Comparison of ENCODE assay signal across 24 cellular contexts in genomic region chr20:4516851-4517250, GRCh38.
"Had no signal": no experiment of that assay in that cellular context is flagged by ENCODE, and none has a peak within 500 bp of the region (broad histone marks: within the 10 kb centered on the region; RNA-seq: fewer than 3 reads in every experiment).

No MANE protein-coding gene starts in this region.

- H3K9me3 ChIP-seq: adrenal gland had no signal

- H3K36me3 ChIP-seq: adrenal gland had no signal

- H3K4me2 ChIP-seq: KMS-11, PC-9 had no signal

- DNase-seq: activated CD4-positive, alpha-beta T cell treated with anti-CD3 and anti-CD28 coated beads for 48 hours; activated CD4-positive, alpha-beta T cell treated with anti-CD3 and anti-CD28 coated beads, Interleukin-2, amount 50 U/mL, for 4 hours; activated CD4-positive, CD25-positive, alpha-beta regulatory T cell treated with anti-CD3 and anti-CD28 coated beads, Interleukin-2, amount 50 U/mL, for 72 hours; activated CD8-positive, alpha-beta memory T cell treated with anti-CD3 and anti-CD28 coated beads, Interleukin-2, amount 50 U/mL, for 48 hours; activated CD8-positive, alpha-beta T cell treated with anti-CD3 and anti-CD28 coated beads, Interleukin-2, amount 10 ng/mL, durations not matched to agents 7 days and 5 days; activated naive CD4-positive, alpha-beta T cell treated with anti-CD3 and anti-CD28 coated beads, Interleukin-2, amount 50 U/mL, for 16 hours; activated naive CD8-positive, alpha-beta T cell treated with anti-CD3 and anti-CD28 coated beads, Interleukin-2, amount 10 ng/mL, durations not matched to agents 7 days and 5 days; activated T-cell treated with anti-CD3 and anti-CD28 coated beads, Interleukin-2, amount 50 U/mL, for 1 hour; adrenal gland; anterior cingulate cortex; caudate nucleus; MM.1S; NCI-H1105 treated with DMSO at 0.1 percent for 48 hours; NCI-H146; NCI-H187 treated with DMSO at 0.1 percent for 48 hours; NCI-H2081 treated with DMSO at 0.1 percent for 48 hours; NCI-H446; NCI-H524; PC-9; SHP77 treated with DMSO at 0.1 percent for 48 hours; T-helper 17 cell; T-helper 9 cell had no signal

- H3K27ac ChIP-seq: adrenal gland, KMS-11, PC-9 had no signal

- H2AFZ ChIP-seq: PC-9 had no signal

- H3K9ac ChIP-seq: KMS-11 had no signal

- ATAC-seq: activated CD8-positive, alpha-beta T cell treated with anti-CD3 and anti-CD28 coated beads, Interleukin-2, amount 10 ng/mL, durations not matched to agents 7 days and 5 days; T-helper 17 cell; WTC11 had no signal

- H3K4me3 ChIP-seq: adrenal gland, PC-9 had no signal
